In genomic region chr16:87062569-87063442, GRCh38 we compare ENCODE assay signal across 8 cellular contexts.
DNase-seq lines count a peak whose midpoint lies in the region; ATAC-seq and TF ChIP-seq lines count a peak whose summit lies in the region.

No MANE protein-coding gene starts in this region.

- H3K27ac ChIP-seq in 22Rv1 (no peak overlapping the region), esophagus squamous epithelium (no peak overlapping the region)

- peaks cover 25% of the 10 kb centered on the region for H3K27me3 Mint-ChIP-seq in activated CD8-positive, alpha-beta T cell treated with anti-CD3 and anti-CD28 coated beads, Interleukin-2, amount 10 ng/mL, durations not matched to agents 7 days and 5 days (ENCODE audit: low read depth)
- peaks cover 25 to 83% (median 54%) of the 10 kb centered on the region in 5 donors for H3K27me3 Mint-ChIP-seq in naive thymus-derived CD8-positive, alpha-beta T cell

- H3K9me3 ChIP-seq in esophagus squamous epithelium, result no peaks in the 10 kb centered on the region

- CTCF ChIA-PET in activated CD8-positive, alpha-beta T cell treated with anti-CD3 and anti-CD28 coated beads, Interleukin-2, amount 10 ng/mL, durations not matched to agents 7 days and 5 days (lab: Charles Lee), result interaction anchor here (0.6 to 3.9 kb wide), 24 partner anchors 9 to 573 kb away, joined by 3 to 43 read pairs (median 4); partner anchors contain the start of gene FOXL1

- peak; percentile 71 for ATAC-seq in activated CD8-positive, alpha-beta T cell treated with anti-CD3 and anti-CD28 coated beads, Interleukin-2, amount 10 ng/mL, durations not matched to agents 7 days and 5 days
- ATAC-seq in naive thymus-derived CD8-positive, alpha-beta T cell, result no peak
- no peak for ATAC-seq in GM19455 (IDR thresholded peaks at IDR 0.05; ENCODE audit: unreplicated experiment)

- H3K36me3 Mint-ChIP-seq in activated CD8-positive, alpha-beta T cell treated with anti-CD3 and anti-CD28 coated beads, Interleukin-2, amount 10 ng/mL, durations not matched to agents 7 days and 5 days (ENCODE audit: low read depth), result no peaks in the 10 kb centered on the region
- H3K36me3 Mint-ChIP-seq in naive thymus-derived CD8-positive, alpha-beta T cell, result no peaks in the 10 kb centered on the region

- H3K9me3 Mint-ChIP-seq in activated CD8-positive, alpha-beta T cell treated with anti-CD3 and anti-CD28 coated beads, Interleukin-2, amount 10 ng/mL, durations not matched to agents 7 days and 5 days (ENCODE audit: insufficient read depth), result no peaks in the 10 kb centered on the region
- no peaks in the 10 kb centered on the region for H3K9me3 Mint-ChIP-seq in naive thymus-derived CD8-positive, alpha-beta T cell

- no peak for TF ChIP-seq POLR2A in esophagus squamous epithelium (IDR thresholded peaks at IDR 0.05)

- TF ChIP-seq CTCF in 22Rv1 (IDR thresholded peaks at IDR 0.05) (peak; percentile 87), GM12865 (IDR thresholded peaks at IDR 0.05; ENCODE audit: insufficient read depth, low read depth, low read length, missing control alignments) (peak; percentile 66), esophagus squamous epithelium (IDR thresholded peaks at IDR 0.05) (peak in 5 of 6 experiments; percentile 60 to 70 (median 67))

- peaks cover 0 to 56% (median 0%) of the 10 kb centered on the region in 4 donors for H3K27me3 ChIP-seq in esophagus squamous epithelium

- H3K36me3 ChIP-seq in esophagus squamous epithelium, result no peaks in the 10 kb centered on the region

- POLR2A ChIA-PET in activated CD8-positive, alpha-beta T cell treated with anti-CD3 and anti-CD28 coated beads, Interleukin-2, amount 10 ng/mL, durations not matched to agents 7 days and 5 days (lab: Charles Lee), result interaction anchor here (1.7 kb wide), 1 partner anchor 498 kb away, joined by 4 read pairs; no protein-coding TSS in a partner anchor
- POLR2A ChIA-PET in naive thymus-derived CD8-positive, alpha-beta T cell (lab: Charles Lee), result no interaction called here

- intact Hi-C loops in esophagus squamous epithelium (cut with DNase I), result loop anchor here (5.0 kb wide), 1 partner anchor 501 kb away; no protein-coding TSS in a partner anchor

- DNase-seq in GM12865 (ENCODE audit: low read depth) (peak; percentile 79), NCI-H2171 treated with DMSO at 0.1 percent for 48 hours (lab: John Stamatoyannopoulos, UW) (peak; percentile 71), esophagus squamous epithelium (lab: John Stamatoyannopoulos, UW) (no peak), superior temporal gyrus (ENCODE audit: extremely low spot score) (peak; percentile 68)
- DNase-seq in activated CD8-positive, alpha-beta T cell treated with anti-CD3 and anti-CD28 coated beads, Interleukin-2, amount 10 ng/mL, durations not matched to agents 7 days and 5 days, result peak; percentile 73
- peak in 7 of 10 donors; percentile 6 to 32 (median 24) for DNase-seq in naive thymus-derived CD8-positive, alpha-beta T cell

- no peak overlapping the region for H3K27ac Mint-ChIP-seq in activated CD8-positive, alpha-beta T cell treated with anti-CD3 and anti-CD28 coated beads, Interleukin-2, amount 10 ng/mL, durations not matched to agents 7 days and 5 days
- no peak overlapping the region for H3K27ac Mint-ChIP-seq in naive thymus-derived CD8-positive, alpha-beta T cell

- peaks cover 2% of the 10 kb centered on the region for H3K4me1 Mint-ChIP-seq in activated CD8-positive, alpha-beta T cell treated with anti-CD3 and anti-CD28 coated beads, Interleukin-2, amount 10 ng/mL, durations not matched to agents 7 days and 5 days (ENCODE audit: low read depth)
- H3K4me1 Mint-ChIP-seq in naive thymus-derived CD8-positive, alpha-beta T cell, result peaks cover 0 to 15% (median 3%) of the 10 kb centered on the region in 4 donors

- peaks cover 0 to 6% (median 0%) of the 10 kb centered on the region in 3 donors for H3K4me1 ChIP-seq in esophagus squamous epithelium

- 42 to 57% methylated on average over 20 to 25 of the region's 26 CpGs for WGBS in esophagus squamous epithelium, 2 donors

- no peak overlapping the region for H3K4me3 ChIP-seq in GM12865 (ENCODE audit: low read depth, low read length)
- H3K4me3 ChIP-seq in esophagus squamous epithelium, result no peak overlapping the region

- H3K4me3 Mint-ChIP-seq in activated CD8-positive, alpha-beta T cell treated with anti-CD3 and anti-CD28 coated beads, Interleukin-2, amount 10 ng/mL, durations not matched to agents 7 days and 5 days, result no peak overlapping the region
- H3K4me3 Mint-ChIP-seq in naive thymus-derived CD8-positive, alpha-beta T cell, result no peak overlapping the region
